In the genomic region with DNA sequence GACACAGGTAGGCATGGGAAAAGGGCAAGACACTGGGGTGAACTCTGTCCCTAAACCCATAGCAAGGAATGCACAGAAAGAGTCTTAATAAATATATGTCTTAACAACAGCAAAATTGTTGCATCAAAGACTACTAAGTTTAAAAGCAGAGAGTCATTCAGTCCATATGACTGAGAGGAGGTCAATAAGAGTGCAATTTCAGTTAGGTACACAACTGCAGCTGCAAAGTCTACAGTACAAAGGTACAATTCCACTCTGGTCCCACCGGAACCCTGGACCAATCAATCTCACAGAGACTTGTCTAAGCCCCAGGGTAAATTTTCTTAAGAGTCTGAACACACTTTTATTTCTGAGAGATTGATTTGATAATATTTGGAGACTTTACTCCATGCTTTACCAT, we compare ENCODE assay signal across 1 cellular context.
TF ChIP-seq lines count a peak whose summit lies in the region.

No MANE protein-coding gene starts in this region.

TF ChIP-seq in HepG2, 621 proteins besides CTCF, POLR2A, EP300 and RAD21 (continued from another document and continues in another):
- TF ChIP-seq ZFY (CRISPR knock-in tag; IDR thresholded peaks at IDR 0.05) = no peak
- no peak for TF ChIP-seq PAWR (CRISPR knock-in tag; IDR thresholded peaks at IDR 0.05; ENCODE audit: borderline replicate concordance)
- TF ChIP-seq, protein P1, sequence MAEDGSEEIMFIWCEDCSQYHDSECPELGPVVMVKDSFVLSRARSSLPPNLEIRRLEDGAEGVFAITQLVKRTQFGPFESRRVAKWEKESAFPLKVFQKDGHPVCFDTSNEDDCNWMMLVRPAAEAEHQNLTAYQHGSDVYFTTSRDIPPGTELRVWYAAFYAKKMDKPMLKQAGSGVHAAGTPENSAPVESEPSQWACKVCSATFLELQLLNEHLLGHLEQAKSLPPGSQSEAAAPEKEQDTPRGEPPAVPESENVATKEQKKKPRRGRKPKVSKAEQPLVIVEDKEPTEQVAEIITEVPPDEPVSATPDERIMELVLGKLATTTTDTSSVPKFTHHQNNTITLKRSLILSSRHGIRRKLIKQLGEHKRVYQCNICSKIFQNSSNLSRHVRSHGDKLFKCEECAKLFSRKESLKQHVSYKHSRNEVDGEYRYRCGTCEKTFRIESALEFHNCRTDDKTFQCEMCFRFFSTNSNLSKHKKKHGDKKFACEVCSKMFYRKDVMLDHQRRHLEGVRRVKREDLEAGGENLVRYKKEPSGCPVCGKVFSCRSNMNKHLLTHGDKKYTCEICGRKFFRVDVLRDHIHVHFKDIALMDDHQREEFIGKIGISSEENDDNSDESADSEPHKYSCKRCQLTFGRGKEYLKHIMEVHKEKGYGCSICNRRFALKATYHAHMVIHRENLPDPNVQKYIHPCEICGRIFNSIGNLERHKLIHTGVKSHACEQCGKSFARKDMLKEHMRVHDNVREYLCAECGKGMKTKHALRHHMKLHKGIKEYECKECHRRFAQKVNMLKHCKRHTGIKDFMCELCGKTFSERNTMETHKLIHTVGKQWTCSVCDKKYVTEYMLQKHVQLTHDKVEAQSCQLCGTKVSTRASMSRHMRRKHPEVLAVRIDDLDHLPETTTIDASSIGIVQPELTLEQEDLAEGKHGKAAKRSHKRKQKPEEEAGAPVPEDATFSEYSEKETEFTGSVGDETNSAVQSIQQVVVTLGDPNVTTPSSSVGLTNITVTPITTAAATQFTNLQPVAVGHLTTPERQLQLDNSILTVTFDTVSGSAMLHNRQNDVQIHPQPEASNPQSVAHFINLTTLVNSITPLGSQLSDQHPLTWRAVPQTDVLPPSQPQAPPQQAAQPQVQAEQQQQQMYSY (CRISPR knock-in tag; IDR thresholded peaks at IDR 0.05) = no peak
- no peak for TF ChIP-seq MAFK (conservative IDR thresholded peaks at IDR 0.05 in 1 of 2, IDR thresholded peaks at IDR 0.05 in 1 of 2; ENCODE audit: low read length in 2 of 2)
- TF ChIP-seq ZNF569 (CRISPR knock-in tag; IDR thresholded peaks at IDR 0.05; ENCODE audit: borderline replicate concordance) = no peak
- TF ChIP-seq, protein P2, sequence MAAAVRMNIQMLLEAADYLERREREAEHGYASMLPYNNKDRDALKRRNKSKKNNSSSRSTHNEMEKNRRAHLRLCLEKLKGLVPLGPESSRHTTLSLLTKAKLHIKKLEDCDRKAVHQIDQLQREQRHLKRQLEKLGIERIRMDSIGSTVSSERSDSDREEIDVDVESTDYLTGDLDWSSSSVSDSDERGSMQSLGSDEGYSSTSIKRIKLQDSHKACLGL (CRISPR knock-in tag; IDR thresholded peaks at IDR 0.05) = no peak
- TF ChIP-seq U2AF1 (optimal IDR thresholded peaks at IDR 0.05; ENCODE audit: low read depth, low read length) = no peak
- no peak for TF ChIP-seq KAT7 (CRISPR knock-in tag; IDR thresholded peaks at IDR 0.05; ENCODE audit: borderline replicate concordance)
- no peak for TF ChIP-seq ZBTB1 (CRISPR knock-in tag; IDR thresholded peaks at IDR 0.05; ENCODE audit: borderline replicate concordance)
- TF ChIP-seq, protein P3, sequence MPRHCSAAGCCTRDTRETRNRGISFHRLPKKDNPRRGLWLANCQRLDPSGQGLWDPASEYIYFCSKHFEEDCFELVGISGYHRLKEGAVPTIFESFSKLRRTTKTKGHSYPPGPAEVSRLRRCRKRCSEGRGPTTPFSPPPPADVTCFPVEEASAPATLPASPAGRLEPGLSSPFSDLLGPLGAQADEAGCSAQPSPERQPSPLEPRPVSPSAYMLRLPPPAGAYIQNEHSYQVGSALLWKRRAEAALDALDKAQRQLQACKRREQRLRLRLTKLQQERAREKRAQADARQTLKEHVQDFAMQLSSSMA (CRISPR knock-in tag; IDR thresholded peaks at IDR 0.05) = no peak
- TF ChIP-seq MEIS1 (CRISPR knock-in tag; IDR thresholded peaks at IDR 0.05; ENCODE audit: borderline replicate concordance) = no peak; the same call in 1 of the 2 replicates
- no peak for TF ChIP-seq ZNF101 (CRISPR knock-in tag; IDR thresholded peaks at IDR 0.05; ENCODE audit: borderline replicate concordance, low read depth)
- no peak for TF ChIP-seq ZNF589 (CRISPR knock-in tag; conservative IDR thresholded peaks at IDR 0.05)
- peak; percentile 82 for TF ChIP-seq NR2F6 (IDR thresholded peaks at IDR 0.05)
- peak; percentile 82 for TF ChIP-seq NR2F6 (CRISPR knock-in tag; IDR thresholded peaks at IDR 0.05)
- TF ChIP-seq HIVEP1 (CRISPR knock-in tag; IDR thresholded peaks at IDR 0.05) = no peak
- TF ChIP-seq ZNF430 (CRISPR knock-in tag; IDR thresholded peaks at IDR 0.05) = no peak
- TF ChIP-seq FOXA3 (CRISPR knock-in tag; IDR thresholded peaks at IDR 0.05) = peak; percentile 96
- no peak for TF ChIP-seq TOPORS (CRISPR knock-in tag; IDR thresholded peaks at IDR 0.05)
- peak; percentile 33; the same call in 1 of the 2 replicates for TF ChIP-seq SSRP1 (CRISPR knock-in tag; IDR thresholded peaks at IDR 0.05)
- TF ChIP-seq ZNF749 (CRISPR knock-in tag; IDR thresholded peaks at IDR 0.05; ENCODE audit: borderline replicate concordance) = no peak
- no peak for TF ChIP-seq GTF2F1 (IDR thresholded peaks at IDR 0.05; ENCODE audit: low read length)
- no peak for TF ChIP-seq ZNF724P (CRISPR knock-in tag; IDR thresholded peaks at IDR 0.05; ENCODE audit: borderline replicate concordance)
- TF ChIP-seq CCDC6 (CRISPR knock-in tag; IDR thresholded peaks at IDR 0.05) = peak; percentile 61; the same call in 1 of the 2 replicates
- TF ChIP-seq, protein P4, sequence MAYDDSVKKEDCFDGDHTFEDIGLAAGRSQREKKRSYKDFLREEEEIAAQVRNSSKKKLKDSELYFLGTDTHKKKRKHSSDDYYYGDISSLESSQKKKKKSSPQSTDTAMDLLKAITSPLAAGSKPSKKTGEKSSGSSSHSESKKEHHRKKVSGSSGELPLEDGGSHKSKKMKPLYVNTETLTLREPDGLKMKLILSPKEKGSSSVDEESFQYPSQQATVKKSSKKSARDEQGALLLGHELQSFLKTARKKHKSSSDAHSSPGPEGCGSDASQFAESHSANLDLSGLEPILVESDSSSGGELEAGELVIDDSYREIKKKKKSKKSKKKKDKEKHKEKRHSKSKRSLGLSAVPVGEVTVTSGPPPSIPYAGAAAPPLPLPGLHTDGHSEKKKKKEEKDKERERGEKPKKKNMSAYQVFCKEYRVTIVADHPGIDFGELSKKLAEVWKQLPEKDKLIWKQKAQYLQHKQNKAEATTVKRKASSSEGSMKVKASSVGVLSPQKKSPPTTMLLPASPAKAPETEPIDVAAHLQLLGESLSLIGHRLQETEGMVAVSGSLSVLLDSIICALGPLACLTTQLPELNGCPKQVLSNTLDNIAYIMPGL (CRISPR knock-in tag; IDR thresholded peaks at IDR 0.05; ENCODE audit: borderline replicate concordance in 1 of 2, low read depth in 1 of 2) = no peak; a peak in 1 of 4 replicates
- TF ChIP-seq, protein P5, sequence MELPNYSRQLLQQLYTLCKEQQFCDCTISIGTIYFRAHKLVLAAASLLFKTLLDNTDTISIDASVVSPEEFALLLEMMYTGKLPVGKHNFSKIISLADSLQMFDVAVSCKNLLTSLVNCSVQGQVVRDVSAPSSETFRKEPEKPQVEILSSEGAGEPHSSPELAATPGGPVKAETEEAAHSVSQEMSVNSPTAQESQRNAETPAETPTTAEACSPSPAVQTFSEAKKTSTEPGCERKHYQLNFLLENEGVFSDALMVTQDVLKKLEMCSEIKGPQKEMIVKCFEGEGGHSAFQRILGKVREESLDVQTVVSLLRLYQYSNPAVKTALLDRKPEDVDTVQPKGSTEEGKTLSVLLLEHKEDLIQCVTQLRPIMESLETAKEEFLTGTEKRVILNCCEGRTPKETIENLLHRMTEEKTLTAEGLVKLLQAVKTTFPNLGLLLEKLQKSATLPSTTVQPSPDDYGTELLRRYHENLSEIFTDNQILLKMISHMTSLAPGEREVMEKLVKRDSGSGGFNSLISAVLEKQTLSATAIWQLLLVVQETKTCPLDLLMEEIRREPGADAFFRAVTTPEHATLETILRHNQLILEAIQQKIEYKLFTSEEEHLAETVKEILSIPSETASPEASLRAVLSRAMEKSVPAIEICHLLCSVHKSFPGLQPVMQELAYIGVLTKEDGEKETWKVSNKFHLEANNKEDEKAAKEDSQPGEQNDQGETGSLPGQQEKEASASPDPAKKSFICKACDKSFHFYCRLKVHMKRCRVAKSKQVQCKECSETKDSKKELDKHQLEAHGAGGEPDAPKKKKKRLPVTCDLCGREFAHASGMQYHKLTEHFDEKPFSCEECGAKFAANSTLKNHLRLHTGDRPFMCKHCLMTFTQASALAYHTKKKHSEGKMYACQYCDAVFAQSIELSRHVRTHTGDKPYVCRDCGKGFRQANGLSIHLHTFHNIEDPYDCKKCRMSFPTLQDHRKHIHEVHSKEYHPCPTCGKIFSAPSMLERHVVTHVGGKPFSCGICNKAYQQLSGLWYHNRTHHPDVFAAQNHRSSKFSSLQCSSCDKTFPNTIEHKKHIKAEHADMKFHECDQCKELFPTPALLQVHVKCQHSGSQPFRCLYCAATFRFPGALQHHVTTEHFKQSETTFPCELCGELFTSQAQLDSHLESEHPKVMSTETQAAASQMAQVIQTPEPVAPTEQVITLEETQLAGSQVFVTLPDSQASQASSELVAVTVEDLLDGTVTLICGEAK (IDR thresholded peaks at IDR 0.05) = no peak
- TF ChIP-seq, protein P5 (CRISPR knock-in tag; IDR thresholded peaks at IDR 0.05) = no peak; the same call in 1 of the 2 replicates
- TF ChIP-seq, protein P6, sequence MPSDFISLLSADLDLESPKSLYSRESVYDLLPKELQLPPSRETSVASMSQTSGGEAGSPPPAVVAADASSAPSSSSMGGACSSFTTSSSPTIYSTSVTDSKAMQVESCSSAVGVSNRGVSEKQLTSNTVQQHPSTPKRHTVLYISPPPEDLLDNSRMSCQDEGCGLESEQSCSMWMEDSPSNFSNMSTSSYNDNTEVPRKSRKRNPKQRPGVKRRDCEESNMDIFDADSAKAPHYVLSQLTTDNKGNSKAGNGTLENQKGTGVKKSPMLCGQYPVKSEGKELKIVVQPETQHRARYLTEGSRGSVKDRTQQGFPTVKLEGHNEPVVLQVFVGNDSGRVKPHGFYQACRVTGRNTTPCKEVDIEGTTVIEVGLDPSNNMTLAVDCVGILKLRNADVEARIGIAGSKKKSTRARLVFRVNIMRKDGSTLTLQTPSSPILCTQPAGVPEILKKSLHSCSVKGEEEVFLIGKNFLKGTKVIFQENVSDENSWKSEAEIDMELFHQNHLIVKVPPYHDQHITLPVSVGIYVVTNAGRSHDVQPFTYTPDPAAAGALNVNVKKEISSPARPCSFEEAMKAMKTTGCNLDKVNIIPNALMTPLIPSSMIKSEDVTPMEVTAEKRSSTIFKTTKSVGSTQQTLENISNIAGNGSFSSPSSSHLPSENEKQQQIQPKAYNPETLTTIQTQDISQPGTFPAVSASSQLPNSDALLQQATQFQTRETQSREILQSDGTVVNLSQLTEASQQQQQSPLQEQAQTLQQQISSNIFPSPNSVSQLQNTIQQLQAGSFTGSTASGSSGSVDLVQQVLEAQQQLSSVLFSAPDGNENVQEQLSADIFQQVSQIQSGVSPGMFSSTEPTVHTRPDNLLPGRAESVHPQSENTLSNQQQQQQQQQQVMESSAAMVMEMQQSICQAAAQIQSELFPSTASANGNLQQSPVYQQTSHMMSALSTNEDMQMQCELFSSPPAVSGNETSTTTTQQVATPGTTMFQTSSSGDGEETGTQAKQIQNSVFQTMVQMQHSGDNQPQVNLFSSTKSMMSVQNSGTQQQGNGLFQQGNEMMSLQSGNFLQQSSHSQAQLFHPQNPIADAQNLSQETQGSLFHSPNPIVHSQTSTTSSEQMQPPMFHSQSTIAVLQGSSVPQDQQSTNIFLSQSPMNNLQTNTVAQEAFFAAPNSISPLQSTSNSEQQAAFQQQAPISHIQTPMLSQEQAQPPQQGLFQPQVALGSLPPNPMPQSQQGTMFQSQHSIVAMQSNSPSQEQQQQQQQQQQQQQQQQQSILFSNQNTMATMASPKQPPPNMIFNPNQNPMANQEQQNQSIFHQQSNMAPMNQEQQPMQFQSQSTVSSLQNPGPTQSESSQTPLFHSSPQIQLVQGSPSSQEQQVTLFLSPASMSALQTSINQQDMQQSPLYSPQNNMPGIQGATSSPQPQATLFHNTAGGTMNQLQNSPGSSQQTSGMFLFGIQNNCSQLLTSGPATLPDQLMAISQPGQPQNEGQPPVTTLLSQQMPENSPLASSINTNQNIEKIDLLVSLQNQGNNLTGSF (CRISPR knock-in tag; IDR thresholded peaks at IDR 0.05) = no peak
- TF ChIP-seq ZNF777 (CRISPR knock-in tag; IDR thresholded peaks at IDR 0.05) = no peak
- TF ChIP-seq, protein P7, sequence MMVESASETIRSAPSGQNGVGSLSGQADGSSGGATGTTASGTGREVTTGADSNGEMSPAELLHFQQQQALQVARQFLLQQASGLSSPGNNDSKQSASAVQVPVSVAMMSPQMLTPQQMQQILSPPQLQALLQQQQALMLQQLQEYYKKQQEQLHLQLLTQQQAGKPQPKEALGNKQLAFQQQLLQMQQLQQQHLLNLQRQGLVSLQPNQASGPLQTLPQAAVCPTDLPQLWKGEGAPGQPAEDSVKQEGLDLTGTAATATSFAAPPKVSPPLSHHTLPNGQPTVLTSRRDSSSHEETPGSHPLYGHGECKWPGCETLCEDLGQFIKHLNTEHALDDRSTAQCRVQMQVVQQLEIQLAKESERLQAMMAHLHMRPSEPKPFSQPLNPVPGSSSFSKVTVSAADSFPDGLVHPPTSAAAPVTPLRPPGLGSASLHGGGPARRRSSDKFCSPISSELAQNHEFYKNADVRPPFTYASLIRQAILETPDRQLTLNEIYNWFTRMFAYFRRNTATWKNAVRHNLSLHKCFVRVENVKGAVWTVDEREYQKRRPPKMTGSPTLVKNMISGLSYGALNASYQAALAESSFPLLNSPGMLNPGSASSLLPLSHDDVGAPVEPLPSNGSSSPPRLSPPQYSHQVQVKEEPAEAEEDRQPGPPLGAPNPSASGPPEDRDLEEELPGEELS (CRISPR knock-in tag; IDR thresholded peaks at IDR 0.05) = peak; percentile 95
- TF ChIP-seq CENPX (CRISPR knock-in tag; IDR thresholded peaks at IDR 0.05) = no peak
- no peak for TF ChIP-seq JARID2 (CRISPR knock-in tag; IDR thresholded peaks at IDR 0.05; ENCODE audit: insufficient replicate concordance)
- TF ChIP-seq TBL1XR1 (IDR thresholded peaks at IDR 0.05; ENCODE audit: borderline replicate concordance, low read length, partially characterized antibody) = peak; percentile 64
